Comparison of ENCODE assay signal across 10 cellular contexts in genomic region chr11:96486890-96487633, GRCh38.
DNase-seq lines count a peak whose midpoint lies in the region; ATAC-seq and TF ChIP-seq lines count a peak whose summit lies in the region.
"Had no signal": no experiment of that assay in that cellular context is flagged by ENCODE, and none has a peak within 500 bp of the region (broad histone marks: within the 10 kb centered on the region; RNA-seq: fewer than 3 reads in every experiment).

No MANE protein-coding gene starts in this region.

- no peaks in the 10 kb centered on the region for H3K9me3 ChIP-seq in stomach

- intact Hi-C loops in stomach (cut with DNase I; ENCODE audit: low total_unique reads): no loop called here

- 40 to 50% (median 45%) methylated on average over 12 to 13 of the region's 13 CpGs for WGBS in stomach, 5 donors

- no peak for TF ChIP-seq POLR2A in stomach (IDR thresholded peaks at IDR 0.05)

- DNase-seq in NCI-H345 (lab: John Stamatoyannopoulos, UW) (peak; percentile 8), NCI-H345 treated with DMSO at 0.1 percent for 48 hours (lab: John Stamatoyannopoulos, UW; ENCODE audit: unreplicated experiment) (no peak), T1000 (lab: John Stamatoyannopoulos, UW) (peak; percentile 7), iris pigment epithelial cell (ENCODE audit: low read depth) (peak; percentile 57), stomach (peak; percentile 49), AG08396 (ENCODE audit: low spot score) (no peak)
- DNase-seq: naive thymus-derived CD8-positive, alpha-beta T cell; NCI-H2107 had no signal

- TF ChIP-seq EP300 in stomach (IDR thresholded peaks at IDR 0.05): no peak

- H3K27me3 ChIP-seq in stomach: no peaks in the 10 kb centered on the region

- H3K4me3 ChIP-seq in stomach: peak overlapping the region in 2 of 4 donors; percentile 16 to 18

- no peak for TF ChIP-seq CTCF in stomach (IDR thresholded peaks at IDR 0.05)

- H3K36me3 ChIP-seq in stomach: no peaks in the 10 kb centered on the region

- H3K27ac ChIP-seq in stomach: no peak overlapping the region

- ATAC-seq in HG03354 (IDR thresholded peaks at IDR 0.05; ENCODE audit: poor library complexity, severe bottlenecking, unreplicated experiment) (no peak), GM19467 (IDR thresholded peaks at IDR 0.05; ENCODE audit: unreplicated experiment) (no peak)
- ATAC-seq: naive thymus-derived CD8-positive, alpha-beta T cell had no signal

- H3K4me1 ChIP-seq in stomach: peaks cover 0 to 30% (median 9%) of the 10 kb centered on the region in 4 donors

Comparison
In these comparisons a context has a peak if more than half of its experiments do, and no peak if none do; other contexts are left out.
1. DNase-seq: peak in NCI-H345 (single experiment), T1000 (single experiment), iris pigment epithelial cell (single experiment) and stomach (single experiment); none in NCI-H345 treated with DMSO at 0.1 percent for 48 hours (single experiment) and AG08396 (single experiment).